1 cellular context compared by ENCODE assay signal in the genomic region with DNA sequence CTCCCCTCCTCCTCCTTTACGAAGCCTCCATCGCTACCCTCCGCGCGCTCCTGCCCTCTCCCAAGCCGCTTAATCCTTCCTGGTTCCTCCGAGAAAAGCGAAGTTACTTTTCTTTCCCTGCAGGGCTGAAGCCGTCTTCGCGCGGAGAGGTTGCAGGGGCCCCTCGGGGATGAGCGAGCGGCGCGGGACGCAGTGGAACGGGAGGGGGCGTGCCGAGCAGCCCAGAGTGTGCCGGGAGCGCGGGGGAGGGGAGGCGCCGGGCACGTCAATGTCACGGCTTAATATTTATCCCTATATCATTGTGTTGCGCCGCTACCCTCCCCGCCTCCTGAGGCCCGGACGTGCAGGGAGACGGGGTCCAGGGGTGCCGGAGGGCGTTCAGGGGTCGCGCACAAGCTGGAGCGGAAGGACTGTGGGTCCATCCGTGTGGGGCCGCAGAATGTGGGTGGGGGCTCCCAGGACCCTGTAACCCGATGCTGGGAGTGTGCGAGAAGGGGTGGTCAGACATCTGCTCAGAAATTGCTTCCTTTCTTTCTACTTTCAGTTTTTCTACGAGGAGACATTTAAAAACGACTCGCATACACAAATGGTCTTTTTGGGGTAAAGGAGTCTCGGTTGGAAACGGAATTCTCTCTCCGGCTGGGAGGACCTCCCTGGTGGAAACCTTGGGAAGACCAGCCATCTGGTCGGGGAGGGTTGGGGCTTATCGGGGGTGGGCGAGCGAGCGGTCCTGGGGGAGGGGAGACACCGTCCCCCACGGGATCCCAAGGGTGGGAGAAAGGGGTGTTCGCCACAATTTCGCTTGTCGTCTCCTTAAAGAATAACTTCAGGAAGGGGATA.
A peak's percentile ranks its signal among the peaks of the same experiment; 100 is the strongest.
TF ChIP-seq lines count a peak whose summit lies in the region.

No MANE protein-coding gene starts in this region.

TF ChIP-seq in HepG2, 621 proteins besides CTCF, POLR2A, EP300 and RAD21 (continued from another document and continues in another):
- no peak for TF ChIP-seq ZNF318 (CRISPR knock-in tag; IDR thresholded peaks at IDR 0.05)
- TF ChIP-seq ZNF431 (CRISPR knock-in tag; IDR thresholded peaks at IDR 0.05; ENCODE audit: borderline replicate concordance, low read depth), result peak; percentile 57; the same call in 1 of the 2 replicates
- TF ChIP-seq ZNF546 (CRISPR knock-in tag; conservative IDR thresholded peaks at IDR 0.05), result no peak
- TF ChIP-seq, protein P1, sequence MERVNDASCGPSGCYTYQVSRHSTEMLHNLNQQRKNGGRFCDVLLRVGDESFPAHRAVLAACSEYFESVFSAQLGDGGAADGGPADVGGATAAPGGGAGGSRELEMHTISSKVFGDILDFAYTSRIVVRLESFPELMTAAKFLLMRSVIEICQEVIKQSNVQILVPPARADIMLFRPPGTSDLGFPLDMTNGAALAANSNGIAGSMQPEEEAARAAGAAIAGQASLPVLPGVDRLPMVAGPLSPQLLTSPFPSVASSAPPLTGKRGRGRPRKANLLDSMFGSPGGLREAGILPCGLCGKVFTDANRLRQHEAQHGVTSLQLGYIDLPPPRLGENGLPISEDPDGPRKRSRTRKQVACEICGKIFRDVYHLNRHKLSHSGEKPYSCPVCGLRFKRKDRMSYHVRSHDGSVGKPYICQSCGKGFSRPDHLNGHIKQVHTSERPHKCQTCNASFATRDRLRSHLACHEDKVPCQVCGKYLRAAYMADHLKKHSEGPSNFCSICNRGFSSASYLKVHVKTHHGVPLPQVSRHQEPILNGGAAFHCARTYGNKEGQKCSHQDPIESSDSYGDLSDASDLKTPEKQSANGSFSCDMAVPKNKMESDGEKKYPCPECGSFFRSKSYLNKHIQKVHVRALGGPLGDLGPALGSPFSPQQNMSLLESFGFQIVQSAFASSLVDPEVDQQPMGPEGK (CRISPR knock-in tag; IDR thresholded peaks at IDR 0.05), result peak; percentile 89
- no peak for TF ChIP-seq CENPT (CRISPR knock-in tag; IDR thresholded peaks at IDR 0.05; ENCODE audit: low read depth)
- no peak for TF ChIP-seq SP1 (IDR thresholded peaks at IDR 0.05)
- TF ChIP-seq SP1 (CRISPR knock-in tag; IDR thresholded peaks at IDR 0.05), result peak; percentile 38; the same call in 1 of the 2 replicates
- no peak; the same call in 1 of the 2 replicates for TF ChIP-seq ZNF550 (CRISPR knock-in tag; IDR thresholded peaks at IDR 0.05; ENCODE audit: borderline replicate concordance)
- TF ChIP-seq MTA1 (CRISPR knock-in tag; IDR thresholded peaks at IDR 0.05; ENCODE audit: borderline replicate concordance), result no peak
- TF ChIP-seq, protein P2, sequence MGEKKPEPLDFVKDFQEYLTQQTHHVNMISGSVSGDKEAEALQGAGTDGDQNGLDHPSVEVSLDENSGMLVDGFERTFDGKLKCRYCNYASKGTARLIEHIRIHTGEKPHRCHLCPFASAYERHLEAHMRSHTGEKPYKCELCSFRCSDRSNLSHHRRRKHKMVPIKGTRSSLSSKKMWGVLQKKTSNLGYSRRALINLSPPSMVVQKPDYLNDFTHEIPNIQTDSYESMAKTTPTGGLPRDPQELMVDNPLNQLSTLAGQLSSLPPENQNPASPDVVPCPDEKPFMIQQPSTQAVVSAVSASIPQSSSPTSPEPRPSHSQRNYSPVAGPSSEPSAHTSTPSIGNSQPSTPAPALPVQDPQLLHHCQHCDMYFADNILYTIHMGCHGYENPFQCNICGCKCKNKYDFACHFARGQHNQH (CRISPR knock-in tag; IDR thresholded peaks at IDR 0.05), result peak; percentile 55; the same call in 1 of the 2 replicates
- no peak for TF ChIP-seq NBN (conservative IDR thresholded peaks at IDR 0.05)
- 0 out of 2 replicates have a peak, but pooled peaks have one; percentile 63 for TF ChIP-seq NFATC3 (CRISPR knock-in tag; IDR thresholded peaks at IDR 0.05)
- TF ChIP-seq ZBTB7A (CRISPR knock-in tag; IDR thresholded peaks at IDR 0.05), result peak; percentile 96
- TF ChIP-seq, protein P3, sequence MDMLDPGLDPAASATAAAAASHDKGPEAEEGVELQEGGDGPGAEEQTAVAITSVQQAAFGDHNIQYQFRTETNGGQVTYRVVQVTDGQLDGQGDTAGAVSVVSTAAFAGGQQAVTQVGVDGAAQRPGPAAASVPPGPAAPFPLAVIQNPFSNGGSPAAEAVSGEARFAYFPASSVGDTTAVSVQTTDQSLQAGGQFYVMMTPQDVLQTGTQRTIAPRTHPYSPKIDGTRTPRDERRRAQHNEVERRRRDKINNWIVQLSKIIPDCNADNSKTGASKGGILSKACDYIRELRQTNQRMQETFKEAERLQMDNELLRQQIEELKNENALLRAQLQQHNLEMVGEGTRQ (IDR thresholded peaks at IDR 0.05; ENCODE audit: low read depth, low read length), result no peak
- TF ChIP-seq, protein P3 (CRISPR knock-in tag; IDR thresholded peaks at IDR 0.05; ENCODE audit: borderline replicate concordance), result no peak
- TF ChIP-seq MLLT10 (CRISPR knock-in tag; IDR thresholded peaks at IDR 0.05), result no peak
- TF ChIP-seq MEIS2 (CRISPR knock-in tag; IDR thresholded peaks at IDR 0.05), result peak; percentile 98
- no peak for TF ChIP-seq ZNF367 (CRISPR knock-in tag; IDR thresholded peaks at IDR 0.05; ENCODE audit: borderline replicate concordance)
- TF ChIP-seq ZNF564 (CRISPR knock-in tag; IDR thresholded peaks at IDR 0.05), result no peak
- peak; percentile 75 for TF ChIP-seq NCOA2 (CRISPR knock-in tag; IDR thresholded peaks at IDR 0.05)
- peak; percentile 26; the same call in 1 of the 2 replicates for TF ChIP-seq ZNF597 (CRISPR knock-in tag; IDR thresholded peaks at IDR 0.05)
- no peak; the same call in 1 of the 2 replicates for TF ChIP-seq ZNF777 (CRISPR knock-in tag; IDR thresholded peaks at IDR 0.05)
- TF ChIP-seq ZNF296 (CRISPR knock-in tag; conservative IDR thresholded peaks at IDR 0.05), result no peak
- TF ChIP-seq ZBTB46 (CRISPR knock-in tag; IDR thresholded peaks at IDR 0.05; ENCODE audit: borderline replicate concordance), result no peak
- TF ChIP-seq ZNF670 (CRISPR knock-in tag; IDR thresholded peaks at IDR 0.05; ENCODE audit: borderline replicate concordance), result peak; percentile 51; the same call in 1 of the 2 replicates
- TF ChIP-seq, protein P4, sequence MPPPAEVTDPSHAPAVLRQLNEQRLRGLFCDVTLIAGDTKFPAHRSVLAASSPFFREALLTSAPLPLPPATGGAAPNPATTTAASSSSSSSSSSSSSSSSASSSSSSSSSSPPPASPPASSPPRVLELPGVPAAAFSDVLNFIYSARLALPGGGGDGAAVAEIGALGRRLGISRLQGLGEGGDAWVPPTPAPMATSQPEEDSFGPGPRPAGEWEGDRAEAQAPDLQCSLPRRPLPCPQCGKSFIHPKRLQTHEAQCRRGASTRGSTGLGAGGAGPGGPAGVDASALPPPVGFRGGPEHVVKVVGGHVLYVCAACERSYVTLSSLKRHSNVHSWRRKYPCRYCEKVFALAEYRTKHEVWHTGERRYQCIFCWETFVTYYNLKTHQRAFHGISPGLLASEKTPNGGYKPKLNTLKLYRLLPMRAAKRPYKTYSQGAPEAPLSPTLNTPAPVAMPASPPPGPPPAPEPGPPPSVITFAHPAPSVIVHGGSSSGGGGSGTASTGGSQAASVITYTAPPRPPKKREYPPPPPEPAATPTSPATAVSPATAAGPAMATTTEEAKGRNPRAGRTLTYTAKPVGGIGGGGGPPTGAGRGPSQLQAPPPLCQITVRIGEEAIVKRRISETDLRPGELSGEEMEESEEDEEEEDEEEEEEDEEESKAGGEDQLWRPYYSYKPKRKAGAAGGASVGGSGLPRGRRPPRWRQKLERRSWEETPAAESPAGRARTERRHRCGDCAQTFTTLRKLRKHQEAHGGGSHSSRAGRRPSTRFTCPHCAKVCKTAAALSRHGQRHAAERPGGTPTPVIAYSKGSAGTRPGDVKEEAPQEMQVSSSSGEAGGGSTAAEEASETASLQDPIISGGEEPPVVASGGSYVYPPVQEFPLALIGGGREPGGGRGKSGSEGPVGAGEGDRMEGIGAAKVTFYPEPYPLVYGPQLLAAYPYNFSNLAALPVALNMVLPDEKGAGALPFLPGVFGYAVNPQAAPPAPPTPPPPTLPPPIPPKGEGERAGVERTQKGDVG (CRISPR knock-in tag; IDR thresholded peaks at IDR 0.05; ENCODE audit: borderline replicate concordance), result no peak
- peak; percentile 73; the same call in 1 of the 2 replicates for TF ChIP-seq ZNF614 (CRISPR knock-in tag; IDR thresholded peaks at IDR 0.05; ENCODE audit: borderline replicate concordance)
- no peak for TF ChIP-seq AHR (CRISPR knock-in tag; IDR thresholded peaks at IDR 0.05)
- TF ChIP-seq HIVEP1 (CRISPR knock-in tag; IDR thresholded peaks at IDR 0.05), result peak; percentile 50; the same call in 1 of the 2 replicates
- TF ChIP-seq MYPOP (CRISPR knock-in tag; IDR thresholded peaks at IDR 0.05), result peak; percentile 85
- peak; percentile 38; the same call in 1 of the 2 replicates for TF ChIP-seq GABPA (IDR thresholded peaks at IDR 0.05; ENCODE audit: low read depth, low read length)
- TF ChIP-seq GABPA (CRISPR knock-in tag; IDR thresholded peaks at IDR 0.05; ENCODE audit: low read depth), result peak; percentile 47
- TF ChIP-seq ZNF850 (CRISPR knock-in tag; conservative IDR thresholded peaks at IDR 0.05), result no peak
